Comparison of ENCODE assay signal across 10 cellular contexts in genomic region chr1:45619149-45619921, GRCh38. TPM values are rescaled to one million over a fixed set of nuclear protein-coding genes. Genes with fewer than 3 reads are reported as not detected.
DNase-seq lines count a peak whose midpoint lies in the region; ATAC-seq and TF ChIP-seq lines count a peak whose summit lies in the region.
"Had no signal": no experiment of that assay in that cellular context is flagged by ENCODE, and none has a peak within 500 bp of the region (broad histone marks: within the 10 kb centered on the region; RNA-seq: fewer than 3 reads in every experiment).

No MANE protein-coding gene starts in this region.

- POLR2A ChIA-PET in CD4-positive, alpha-beta T cell (lab: Charles Lee): no interaction called here
- POLR2A ChIA-PET in activated naive CD8-positive, alpha-beta T cell treated with anti-CD3 and anti-CD28 coated beads, Interleukin-2, amount 10 ng/mL, durations not matched to agents 7 days and 5 days (lab: Charles Lee): no interaction called here

- no peak for ATAC-seq in CD4-positive, alpha-beta T cell (ENCODE audit: poor library complexity)
- ATAC-seq in activated naive CD8-positive, alpha-beta T cell treated with anti-CD3 and anti-CD28 coated beads, Interleukin-2, amount 10 ng/mL, durations not matched to agents 7 days and 5 days (ENCODE audit: low read depth): no peak
- no peak for ATAC-seq in HG02798 (IDR thresholded peaks at IDR 0.05; ENCODE audit: poor library complexity, unreplicated experiment)

- H3K4me1 Mint-ChIP-seq in CD4-positive, alpha-beta T cell (ENCODE audit: low read depth): peaks cover 12% of the 10 kb centered on the region
- H3K4me1 Mint-ChIP-seq in activated naive CD8-positive, alpha-beta T cell treated with anti-CD3 and anti-CD28 coated beads, Interleukin-2, amount 10 ng/mL, durations not matched to agents 7 days and 5 days: no peaks in the 10 kb centered on the region

- peak overlapping the region; percentile 61 for H3K27ac Mint-ChIP-seq in CD4-positive, alpha-beta T cell
- peak overlapping the region; percentile 21 for H3K27ac Mint-ChIP-seq in activated naive CD8-positive, alpha-beta T cell treated with anti-CD3 and anti-CD28 coated beads, Interleukin-2, amount 10 ng/mL, durations not matched to agents 7 days and 5 days

- H3K36me3 ChIP-seq in muscle layer of duodenum (ENCODE audit: control insufficient read depth in 1 of 2, insufficient read depth in 2 of 2, low read length in 2 of 2): peaks cover 39 to 42% of the 10 kb centered on the region in 2 donors

- CTCF ChIA-PET in CD4-positive, alpha-beta T cell (lab: Charles Lee): no interaction called here

- no peaks in the 10 kb centered on the region for H3K9me3 Mint-ChIP-seq in CD4-positive, alpha-beta T cell
- no peaks in the 10 kb centered on the region for H3K9me3 Mint-ChIP-seq in activated naive CD8-positive, alpha-beta T cell treated with anti-CD3 and anti-CD28 coated beads, Interleukin-2, amount 10 ng/mL, durations not matched to agents 7 days and 5 days
- H3K9me3 Mint-ChIP-seq: naive B cell had no signal

- DNase-seq in CD4-positive, alpha-beta T cell: no peak
- no peak for DNase-seq in activated naive CD8-positive, alpha-beta T cell treated with anti-CD3 and anti-CD28 coated beads, Interleukin-2, amount 10 ng/mL, durations not matched to agents 7 days and 5 days
- no peak for DNase-seq in HuH-7.5 (ENCODE audit: low spot score)
- DNase-seq in stimulated activated CD4-positive, alpha-beta T cell treated with anti-CD3 and anti-CD28 coated beads, Interleukin-15, amount 100 ng/mL, for 24 hours: no peak
- DNase-seq: naive B cell, NCI-H1436 had no signal

- H3K4me3 ChIP-seq in muscle layer of duodenum (ENCODE audit: low read depth in 1 of 2, low read length in 2 of 2): no peak overlapping the region

- H3K27me3 ChIP-seq in CD4-positive, alpha-beta T cell (ENCODE audit: control insufficient read depth, insufficient read depth, low read length): no peaks in the 10 kb centered on the region
- no peaks in the 10 kb centered on the region for H3K27me3 ChIP-seq in muscle layer of duodenum (ENCODE audit: low read depth, low read length)

- H3K36me3 Mint-ChIP-seq in CD4-positive, alpha-beta T cell (ENCODE audit: low read depth): peaks cover 74% of the 10 kb centered on the region
- H3K36me3 Mint-ChIP-seq in activated naive CD8-positive, alpha-beta T cell treated with anti-CD3 and anti-CD28 coated beads, Interleukin-2, amount 10 ng/mL, durations not matched to agents 7 days and 5 days: peaks cover 31% of the 10 kb centered on the region

- H3K4me1 ChIP-seq in muscle layer of duodenum (ENCODE audit: control insufficient read depth in 1 of 2, insufficient read depth in 2 of 2, low read length in 2 of 2): peaks cover 0 to 9% of the 10 kb centered on the region in 2 donors

- intact Hi-C loops in CD4-positive, alpha-beta T cell (cut with DNase I, micrococcal nuclease): no loop called here

- H3K4me3 Mint-ChIP-seq in CD4-positive, alpha-beta T cell: no peak overlapping the region
- H3K4me3 Mint-ChIP-seq in activated naive CD8-positive, alpha-beta T cell treated with anti-CD3 and anti-CD28 coated beads, Interleukin-2, amount 10 ng/mL, durations not matched to agents 7 days and 5 days: no peak overlapping the region
- H3K4me3 Mint-ChIP-seq: naive B cell had no signal

- no peak for TF ChIP-seq CTCF in CD4-positive, alpha-beta T cell (IDR thresholded peaks at IDR 0.05)

- no peaks in the 10 kb centered on the region for H3K9me3 ChIP-seq in CD4-positive, alpha-beta T cell (ENCODE audit: control insufficient read depth, low read length)
- no peaks in the 10 kb centered on the region for H3K9me3 ChIP-seq in muscle layer of duodenum (ENCODE audit: control insufficient read depth in 1 of 2, low read length in 2 of 2)

- H3K27ac ChIP-seq in CD4-positive, alpha-beta T cell (ENCODE audit: low read depth, low read length): peak overlapping the region; percentile 38
- peak overlapping the region; percentile 2 for H3K27ac ChIP-seq in muscle layer of duodenum (ENCODE audit: low read length)

- no peaks in the 10 kb centered on the region for H3K27me3 Mint-ChIP-seq in CD4-positive, alpha-beta T cell
- no peaks in the 10 kb centered on the region for H3K27me3 Mint-ChIP-seq in activated naive CD8-positive, alpha-beta T cell treated with anti-CD3 and anti-CD28 coated beads, Interleukin-2, amount 10 ng/mL, durations not matched to agents 7 days and 5 days
- H3K27me3 Mint-ChIP-seq: naive B cell had no signal

- TF ChIP-seq POLR2A in GM19099 (IDR thresholded peaks at IDR 0.05; ENCODE audit: extremely low read depth, insufficient read length, low read depth): peak; percentile 14

RNA-seq across cellular contexts. Expression of gene CCDC17, which starts 4.5 kb away (rescaled TPM):
- total RNA-seq in CD4-positive, alpha-beta T cell: 1 to 10 TPM; 2.1 to 2.3 TPM
- total RNA-seq in activated naive CD8-positive, alpha-beta T cell treated with anti-CD3 and anti-CD28 coated beads, Interleukin-2, amount 10 ng/mL, durations not matched to agents 7 days and 5 days: 1 to 10 TPM; 4.4 TPM
- total RNA-seq: epithelial cell of proximal tubule had no signal

RNA-seq across cellular contexts. Expression of gene NASP, which starts 35.5 kb away (rescaled TPM):
- 100 to 1,000 TPM; 110 to 112 TPM for total RNA-seq in CD4-positive, alpha-beta T cell
- total RNA-seq in activated naive CD8-positive, alpha-beta T cell treated with anti-CD3 and anti-CD28 coated beads, Interleukin-2, amount 10 ng/mL, durations not matched to agents 7 days and 5 days: 100 to 1,000 TPM; 184 to 188 TPM
